ENCODE assay signal across 8 cellular contexts in genomic region chr3:126357299-126358037, GRCh38. TPM values are rescaled to one million over a fixed set of nuclear protein-coding genes. Genes with fewer than 3 reads are reported as not detected.
DNase-seq lines count a peak whose midpoint lies in the region; ATAC-seq and TF ChIP-seq lines count a peak whose summit lies in the region.

Gene KLF15, minus strand, starts transcription at chr3:126357408. Its CDS starts 4,486 bp downstream, at chr3:126352922.

- H3K14ac ChIP-seq in IMR-90 (replicated peaks; ENCODE audit: low read depth, low read length), result no peak within 1 kb of the TSS

- no peak for TF ChIP-seq CTCF in Calu3 (IDR thresholded peaks at IDR 0.05; ENCODE audit: unreplicated experiment)
- TF ChIP-seq CTCF in IMR-90 (conservative IDR thresholded peaks at IDR 0.05; ENCODE audit: low read depth, low read length), result no peak

- no peaks in the 10 kb centered on the region for H3K9me1 ChIP-seq in IMR-90 (ENCODE audit: insufficient read depth, low read length)

- peaks cover 50% of the 10 kb centered on the region for H3K27me3 Mint-ChIP-seq in Calu3 (ENCODE audit: unreplicated experiment)

- dilution Hi-C loops in IMR-90 (cut with HindIII; ENCODE audit: low sequenced_read_pairs, unreplicated experiment), result no loop called here

- peak within 1 kb of the TSS; percentile 44 for H2AK9ac ChIP-seq in IMR-90 (replicated peaks; ENCODE audit: low read depth, low read length, poor library complexity)

- H2AFZ ChIP-seq in IMR-90 (replicated peaks; ENCODE audit: low read length, poor library complexity) (peak within 1 kb of the TSS; percentile 94), neuron (ENCODE audit: low read depth, low read length) (peak within 1 kb of the TSS; percentile 82)

- no peak within 1 kb of the TSS; the same call in 1 of the 2 replicates for H3K18ac ChIP-seq in IMR-90 (ENCODE audit: low read depth, low read length)

- POLR2A ChIA-PET in IMR-90 (lab: Charles Lee; ENCODE audit: unreplicated experiment), result no interaction called here

- H3K4me2 ChIP-seq in IMR-90 (ENCODE audit: low read depth, low read length), result peak within 1 kb of the TSS; percentile 96

- no peak within 1 kb of the TSS for H3K56ac ChIP-seq in IMR-90 (ENCODE audit: extremely low read depth, insufficient read depth, low read length)

- peak within 1 kb of the TSS; percentile 98 for H3K4me3 Mint-ChIP-seq in Calu3 (ENCODE audit: low read depth, unreplicated experiment)

- H2BK120ac ChIP-seq in IMR-90 (ENCODE audit: low read depth, low read length), result no peak within 1 kb of the TSS

- H3K4me1 ChIP-seq in IMR-90 (ENCODE audit: control insufficient read depth, insufficient read depth, low read length), result peaks cover 3% of the 10 kb centered on the region; the same call in 1 of the 2 replicates
- H3K4me1 ChIP-seq in neuron (ENCODE audit: insufficient read depth, low read length), result peaks cover 21% of the 10 kb centered on the region
- peaks cover 30% of the 10 kb centered on the region for H3K4me1 ChIP-seq in stomach smooth muscle (ENCODE audit: control insufficient read depth, insufficient read depth, low read length)

- H3K9me3 Mint-ChIP-seq in Calu3 (ENCODE audit: low read depth, unreplicated experiment), result no peaks in the 10 kb centered on the region

- H2AK5ac ChIP-seq in IMR-90 (ENCODE audit: low read depth, low read length), result no peak within 1 kb of the TSS

- H4K91ac ChIP-seq in IMR-90 (ENCODE audit: insufficient read depth, low read depth, low read length), result no peak within 1 kb of the TSS

- H4K8ac ChIP-seq in IMR-90 (ENCODE audit: low read depth in 2 of 2, low read length in 2 of 2), result no peak within 1 kb of the TSS

- no peak within 1 kb of the TSS for H2BK15ac ChIP-seq in IMR-90 (ENCODE audit: low read depth, low read length)

- peak within 1 kb of the TSS; percentile 25; the same call in 1 of the 2 replicates for H3K23ac ChIP-seq in IMR-90 (ENCODE audit: low read depth, low read length)

- H3K4me1 Mint-ChIP-seq in Calu3 (ENCODE audit: low read depth, unreplicated experiment), result peaks cover 24% of the 10 kb centered on the region

- no peak within 1 kb of the TSS for H4K5ac ChIP-seq in IMR-90 (ENCODE audit: low read depth, low read length)

- peaks cover 23% of the 10 kb centered on the region for H3K36me3 Mint-ChIP-seq in Calu3 (ENCODE audit: insufficient read depth, unreplicated experiment)

- DNase-seq in Calu3 (peak; percentile 93), IMR-90 (peak; percentile 72), SHP77 treated with DMSO at 0.1 percent for 48 hours (lab: John Stamatoyannopoulos, UW) (peak; percentile 2), foreskin melanocyte (peak; percentile 70)
- DNase-seq in activated naive CD4-positive, alpha-beta T cell treated with Interleukin-2 at 50 U/mL for 16 hours, result peak; percentile 76

- no peaks in the 10 kb centered on the region; the same call in 1 of the 2 replicates for H4K20me1 ChIP-seq in IMR-90 (ENCODE audit: insufficient read depth, low read length)

- CTCF ChIA-PET in Calu3 (lab: Charles Lee), result interaction anchor here (0.5 to 1.2 kb wide), 5 partner anchors 14 to 834 kb away, joined by 3 to 15 read pairs (median 7); no protein-coding TSS in a partner anchor
- CTCF ChIA-PET in IMR-90 (lab: Yijun Ruan, JAX), result no interaction called here

- BruUV-seq in Calu3 (replicated peaks; lab: Mats Ljungman, UMichigan) (no TSS peak), IMR-90 (replicated peaks; lab: Mats Ljungman, UMichigan) (no TSS peak)

- intact Hi-C loops in Calu3 (cut with micrococcal nuclease; ENCODE audit: unreplicated experiment), result loop anchor here (1.0 to 5.0 kb wide), 3 partner anchors 32 to 145 kb away; no protein-coding TSS in a partner anchor
- intact Hi-C loops in IMR-90 (cut with micrococcal nuclease), result no loop called here

- TF ChIP-seq POLR2A in IMR-90 (IDR thresholded peaks at IDR 0.05; ENCODE audit: low read depth, low read length), result no peak

- H3K4ac ChIP-seq in IMR-90 (ENCODE audit: low read depth, low read length), result peak within 1 kb of the TSS; percentile 11; the same call in 1 of the 2 replicates

- ATAC-seq in GM21529 (IDR thresholded peaks at IDR 0.05; ENCODE audit: unreplicated experiment), result peak; percentile 90
- ATAC-seq in IMR-90 (ENCODE audit: low read depth), result peak; percentile 93

- in situ Hi-C loops in IMR-90 (cut with MboI; ENCODE audit: low sequenced_read_pairs), result no loop called here

- H2BK5ac ChIP-seq in IMR-90 (ENCODE audit: low read depth, low read length, poor library complexity, severe bottlenecking), result no peak within 1 kb of the TSS

- WGBS in IMR-90 (ENCODE audit: extremely low coverage in 2 of 2, insufficient read length in 1 of 2), 2 experiments, result 0% methylated on average over 3 of the region's 86 CpGs; no CpG with 5 or more reads in 1 of the 2 experiments

- H3K27ac Mint-ChIP-seq in Calu3 (ENCODE audit: unreplicated experiment), result peak within 1 kb of the TSS; percentile 72

- TF ChIP-seq RAD21 in IMR-90 (IDR thresholded peaks at IDR 0.05; ENCODE audit: low read length), result no peak

- no peak within 1 kb of the TSS for H2BK20ac ChIP-seq in IMR-90 (ENCODE audit: low read depth, low read length)

- peak within 1 kb of the TSS; percentile 58; the same call in 1 of the 2 replicates for H3K9ac ChIP-seq in IMR-90 (ENCODE audit: low read depth, low read length)
- peak within 1 kb of the TSS; percentile 91 to 96 for H3K9ac ChIP-seq in stomach smooth muscle (ENCODE audit: low read length in 2 of 2)

- H3K4me3 ChIP-seq in IMR-90 (ENCODE audit: insufficient read depth, low read depth, low read length) (peak within 1 kb of the TSS; percentile 61), neuron (ENCODE audit: low read length) (peak within 1 kb of the TSS; percentile 59), stomach smooth muscle (ENCODE audit: low read length in 2 of 2) (peak within 1 kb of the TSS; percentile 85 to 96)

- H3K79me1 ChIP-seq in IMR-90 (ENCODE audit: low read depth in 1 of 2, low read length in 2 of 2), result no peaks in the 10 kb centered on the region

- peaks cover 41% of the 10 kb centered on the region for H3K27me3 ChIP-seq in IMR-90 (ENCODE audit: control insufficient read depth, insufficient read depth, low read length)
- H3K27me3 ChIP-seq in neuron (ENCODE audit: insufficient read depth, low read length), result peaks cover 23% of the 10 kb centered on the region
- H3K27me3 ChIP-seq in stomach smooth muscle (ENCODE audit: control insufficient read depth in 1 of 2, insufficient read depth in 2 of 2, low read length in 2 of 2), result peaks cover 2 to 3% of the 10 kb centered on the region in 2 donors

- H3K27ac ChIP-seq in IMR-90 (ENCODE audit: insufficient read depth, low read length) (no peak within 1 kb of the TSS), stomach smooth muscle (ENCODE audit: low read length) (peak within 1 kb of the TSS; percentile 95)

- H3K36me3 ChIP-seq in IMR-90 (ENCODE audit: control insufficient read depth, insufficient read depth, low read length), result no peaks in the 10 kb centered on the region
- no peaks in the 10 kb centered on the region for H3K36me3 ChIP-seq in neuron (ENCODE audit: insufficient read depth, low read length)
- H3K36me3 ChIP-seq in stomach smooth muscle (ENCODE audit: control insufficient read depth in 2 of 2, insufficient read depth in 2 of 2, low read length in 2 of 2), result peaks cover 3 to 5% of the 10 kb centered on the region in 2 donors

- H3K9me3 ChIP-seq in IMR-90 (ENCODE audit: control insufficient read depth, insufficient read depth, low read length) (peaks cover 2% of the 10 kb centered on the region; the same call in 1 of the 2 replicates), neuron (ENCODE audit: low read length) (peaks cover 4% of the 10 kb centered on the region), stomach smooth muscle (ENCODE audit: control insufficient read depth in 2 of 2, low read length in 2 of 2) (peaks cover 0 to 3% of the 10 kb centered on the region in 2 donors)

TF ChIP-seq in IMR-90, 13 proteins besides CTCF, POLR2A, EP300 and RAD21:
- TF ChIP-seq RCOR1 (IDR thresholded peaks at IDR 0.05; ENCODE audit: insufficient replicate concordance, low read length) (no peak), MXI1 (IDR thresholded peaks at IDR 0.05; ENCODE audit: borderline replicate concordance, low read depth, low read length) (no peak), MAFK (IDR thresholded peaks at IDR 0.05; ENCODE audit: low read depth, low read length) (no peak), BHLHE40 (IDR thresholded peaks at IDR 0.05; ENCODE audit: low read depth, low read length) (peak; percentile 92), CEBPB (IDR thresholded peaks at IDR 0.05; ENCODE audit: low read depth, low read length) (no peak), NFE2L2 (IDR thresholded peaks at IDR 0.05; ENCODE audit: low read depth, low read length) (no peak), SMC3 (IDR thresholded peaks at IDR 0.05; ENCODE audit: low read depth, low read length) (no peak), FOS (IDR thresholded peaks at IDR 0.05; ENCODE audit: low read depth, low read length) (no peak), RFX5 (IDR thresholded peaks at IDR 0.05; ENCODE audit: low read depth, low read length) (no peak), CHD1 (IDR thresholded peaks at IDR 0.05; ENCODE audit: low read depth, low read length) (no peak), MAZ (IDR thresholded peaks at IDR 0.05; ENCODE audit: borderline replicate concordance, low read depth, low read length) (peak; percentile 53; the same call in 1 of the 2 replicates)
- TF ChIP-seq, protein P1, sequence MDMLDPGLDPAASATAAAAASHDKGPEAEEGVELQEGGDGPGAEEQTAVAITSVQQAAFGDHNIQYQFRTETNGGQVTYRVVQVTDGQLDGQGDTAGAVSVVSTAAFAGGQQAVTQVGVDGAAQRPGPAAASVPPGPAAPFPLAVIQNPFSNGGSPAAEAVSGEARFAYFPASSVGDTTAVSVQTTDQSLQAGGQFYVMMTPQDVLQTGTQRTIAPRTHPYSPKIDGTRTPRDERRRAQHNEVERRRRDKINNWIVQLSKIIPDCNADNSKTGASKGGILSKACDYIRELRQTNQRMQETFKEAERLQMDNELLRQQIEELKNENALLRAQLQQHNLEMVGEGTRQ (IDR thresholded peaks at IDR 0.05; ENCODE audit: low read depth, low read length), result peak; percentile 94
- TF ChIP-seq, protein P2, sequence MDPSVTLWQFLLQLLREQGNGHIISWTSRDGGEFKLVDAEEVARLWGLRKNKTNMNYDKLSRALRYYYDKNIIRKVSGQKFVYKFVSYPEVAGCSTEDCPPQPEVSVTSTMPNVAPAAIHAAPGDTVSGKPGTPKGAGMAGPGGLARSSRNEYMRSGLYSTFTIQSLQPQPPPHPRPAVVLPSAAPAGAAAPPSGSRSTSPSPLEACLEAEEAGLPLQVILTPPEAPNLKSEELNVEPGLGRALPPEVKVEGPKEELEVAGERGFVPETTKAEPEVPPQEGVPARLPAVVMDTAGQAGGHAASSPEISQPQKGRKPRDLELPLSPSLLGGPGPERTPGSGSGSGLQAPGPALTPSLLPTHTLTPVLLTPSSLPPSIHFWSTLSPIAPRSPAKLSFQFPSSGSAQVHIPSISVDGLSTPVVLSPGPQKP (IDR thresholded peaks at IDR 0.05; ENCODE audit: borderline replicate concordance, low read depth, low read length), result no peak
TF ChIP-seq in IMR-90: peak in this region for 3.

RNA-seq across cellular contexts. Expression of gene KLF15, which starts in this region (rescaled TPM):
- total RNA-seq in Calu3 (2022) (8.2 and 10.6 TPM in 2 replicates), IMR-90 (2012; rRNA removed) (under 0.01 and 0.18 TPM in 2 replicates)
- 0.14 and 0.24 TPM in 2 replicates for polyA plus RNA-seq in IMR-90 (2012; rRNA removed)
- 0.02 and 0.22 TPM in 2 replicates for polyA plus RNA-seq in IMR-90 (2012; cell fraction: cytosol; rRNA removed)
- 0.22 and 0.57 TPM in 2 replicates for polyA plus RNA-seq in IMR-90 (2012; cell fraction: nucleus; rRNA removed; ENCODE audit: low replicate concordance)

Comparison
In these comparisons a context has a peak if more than half of its experiments do, and no peak if none do; other contexts are left out.
1. Peak in DNase-seq, ATAC-seq, H3K4me3 ChIP-seq, H3K9ac ChIP-seq and H3K4me2 ChIP-seq in IMR-90; RNA of the gene not detected or under 1 TPM.
2. DNase-seq: peak in every context shown above with its lines; median percentile 93 in Calu3; 76 in activated naive CD4-positive, alpha-beta T cell treated with Interleukin-2 at 50 U/mL for 16 hours; 72 in IMR-90; 70 in foreskin melanocyte; 2 in SHP77 treated with DMSO at 0.1 percent for 48 hours.